Comparison of ENCODE assay signal across 2 cellular contexts in the genomic region with DNA sequence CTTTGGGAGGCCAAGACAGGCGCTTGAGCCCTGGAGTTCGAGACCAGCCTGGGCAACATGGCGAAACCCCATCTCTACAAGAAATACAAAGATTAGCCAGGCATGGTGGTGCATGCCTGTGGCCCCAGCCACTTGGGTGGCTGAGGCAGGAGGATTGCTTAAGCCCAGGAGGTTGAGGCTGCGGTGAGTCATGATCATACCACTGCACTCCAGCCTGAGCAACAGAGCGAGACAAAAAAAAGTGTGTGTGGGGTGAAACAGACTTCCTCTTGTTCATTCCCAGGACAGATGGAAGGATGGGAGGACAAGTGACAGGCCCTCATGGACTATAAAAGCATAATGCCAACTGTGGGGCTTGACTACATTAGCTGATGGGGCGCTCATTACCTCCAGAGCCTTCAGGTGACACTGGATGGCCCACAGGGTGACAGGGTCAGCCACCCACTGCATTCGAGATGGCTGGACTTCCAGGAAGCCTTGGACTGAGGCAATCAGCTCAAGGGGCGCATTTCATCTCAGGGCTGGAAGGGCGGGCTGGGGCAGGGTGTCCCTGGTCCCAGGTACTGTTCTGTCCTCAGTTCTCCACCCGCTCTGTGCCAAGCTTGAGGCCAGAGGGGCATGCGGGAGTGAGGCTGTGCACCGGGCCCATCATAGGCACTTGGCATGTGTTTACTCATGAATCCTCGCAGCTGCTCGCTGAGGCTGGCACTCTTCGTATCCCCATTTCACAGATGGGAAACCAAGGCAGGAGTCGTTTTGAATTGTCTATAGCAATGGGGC.
TF ChIP-seq lines count a peak whose summit lies in the region.

No MANE protein-coding gene starts in this region.

TF ChIP-seq in K562, 482 proteins besides CTCF, POLR2A, EP300 and RAD21:
- TF ChIP-seq HDGF (IDR thresholded peaks at IDR 0.05) (no peak), FOXJ3 (CRISPR knock-in tag; IDR thresholded peaks at IDR 0.05) (no peak), FOSL1 (tag; conservative IDR thresholded peaks at IDR 0.05) (peak; percentile 72), HMGXB4 (CRISPR knock-in tag; IDR thresholded peaks at IDR 0.05) (no peak), ELF1 (tag; IDR thresholded peaks at IDR 0.05) (no peak), JUN (IDR thresholded peaks at IDR 0.05; ENCODE audit: borderline replicate concordance, low read depth, low read length) (peak; percentile 53), JUN (CRISPR knock-in tag; IDR thresholded peaks at IDR 0.05; ENCODE audit: borderline replicate concordance) (no peak), SMARCA4 (IDR thresholded peaks at IDR 0.05) (peak; percentile 32; the same call in 1 of the 2 replicates), CEBPG (CRISPR knock-in tag; IDR thresholded peaks at IDR 0.05) (peak; percentile 20; the same call in 1 of the 2 replicates), CEBPG (tag; conservative IDR thresholded peaks at IDR 0.05 in 1 of 2, IDR thresholded peaks at IDR 0.05 in 1 of 2) (peak in 1 of 2 experiments; percentile 60; a peak in 1 of 4 replicates), CEBPB (tag; IDR thresholded peaks at IDR 0.05) (peak; percentile 65), JUND (IDR thresholded peaks at IDR 0.05; ENCODE audit: borderline replicate concordance, low read depth, low read length) (peak; percentile 64; the same call in 1 of the 2 replicates), JUND (tag; IDR thresholded peaks at IDR 0.05; ENCODE audit: borderline replicate concordance, low read depth, low read length) (no peak; the same call in 2 of the 3 replicates)
- TF ChIP-seq, protein P1, sequence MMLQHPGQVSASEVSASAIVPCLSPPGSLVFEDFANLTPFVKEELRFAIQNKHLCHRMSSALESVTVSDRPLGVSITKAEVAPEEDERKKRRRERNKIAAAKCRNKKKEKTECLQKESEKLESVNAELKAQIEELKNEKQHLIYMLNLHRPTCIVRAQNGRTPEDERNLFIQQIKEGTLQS (IDR thresholded peaks at IDR 0.05), result peak; percentile 72
- TF ChIP-seq, protein P1 (CRISPR knock-in tag; conservative IDR thresholded peaks at IDR 0.05), result no peak

TF ChIP-seq in HepG2, 621 proteins besides CTCF, POLR2A, EP300 and RAD21:
- TF ChIP-seq FOXA3 (CRISPR knock-in tag; IDR thresholded peaks at IDR 0.05) (no peak), BRCA1 (CRISPR knock-in tag; IDR thresholded peaks at IDR 0.05) (no peak), MIER3 (CRISPR knock-in tag; IDR thresholded peaks at IDR 0.05; ENCODE audit: borderline replicate concordance) (no peak), HNRNPL (IDR thresholded peaks at IDR 0.05; ENCODE audit: low read depth, low read length) (no peak), ZNF232 (CRISPR knock-in tag; IDR thresholded peaks at IDR 0.05; ENCODE audit: borderline replicate concordance) (no peak), NONO (IDR thresholded peaks at IDR 0.05) (no peak), NONO (CRISPR knock-in tag; conservative IDR thresholded peaks at IDR 0.05) (no peak), ZNF878 (CRISPR knock-in tag; IDR thresholded peaks at IDR 0.05) (peak; percentile 91), FOSL2 (CRISPR knock-in tag; IDR thresholded peaks at IDR 0.05) (peak; percentile 47; the same call in 1 of the 2 replicates), ZNF10 (CRISPR knock-in tag; IDR thresholded peaks at IDR 0.05; ENCODE audit: borderline replicate concordance, low read depth) (no peak)
- TF ChIP-seq, protein P2, sequence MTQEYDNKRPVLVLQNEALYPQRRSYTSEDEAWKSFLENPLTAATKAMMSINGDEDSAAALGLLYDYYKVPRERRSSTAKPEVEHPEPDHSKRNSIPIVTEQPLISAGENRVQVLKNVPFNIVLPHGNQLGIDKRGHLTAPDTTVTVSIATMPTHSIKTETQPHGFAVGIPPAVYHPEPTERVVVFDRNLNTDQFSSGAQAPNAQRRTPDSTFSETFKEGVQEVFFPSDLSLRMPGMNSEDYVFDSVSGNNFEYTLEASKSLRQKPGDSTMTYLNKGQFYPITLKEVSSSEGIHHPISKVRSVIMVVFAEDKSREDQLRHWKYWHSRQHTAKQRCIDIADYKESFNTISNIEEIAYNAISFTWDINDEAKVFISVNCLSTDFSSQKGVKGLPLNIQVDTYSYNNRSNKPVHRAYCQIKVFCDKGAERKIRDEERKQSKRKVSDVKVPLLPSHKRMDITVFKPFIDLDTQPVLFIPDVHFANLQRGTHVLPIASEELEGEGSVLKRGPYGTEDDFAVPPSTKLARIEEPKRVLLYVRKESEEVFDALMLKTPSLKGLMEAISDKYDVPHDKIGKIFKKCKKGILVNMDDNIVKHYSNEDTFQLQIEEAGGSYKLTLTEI (CRISPR knock-in tag; conservative IDR thresholded peaks at IDR 0.05), result no peak
TF ChIP-seq in HepG2: peak in this region for 2.
